1 cellular context compared by ENCODE assay signal in the genomic region with DNA sequence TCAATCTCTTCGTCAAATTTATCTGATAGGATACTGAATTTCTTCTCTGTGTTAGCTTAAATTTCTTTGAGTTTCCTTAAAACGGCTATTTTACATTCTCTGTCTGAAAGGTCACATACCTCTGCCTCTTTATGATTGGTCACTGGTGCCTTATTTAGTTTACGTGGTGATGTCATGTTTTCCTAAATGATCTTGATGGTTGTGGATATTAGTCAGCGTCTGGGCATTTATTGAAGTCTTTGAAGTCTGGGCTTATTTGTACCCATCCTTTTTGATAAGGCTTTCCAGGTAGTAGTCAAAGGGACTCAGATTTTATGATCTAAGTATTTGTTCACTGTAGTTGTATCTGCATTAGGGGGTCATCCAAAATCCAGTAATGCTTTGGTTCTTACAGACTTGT.
TF ChIP-seq lines count a peak whose summit lies in the region.

No MANE protein-coding gene starts in this region.

TF ChIP-seq in HCT116, 20 proteins besides CTCF, POLR2A, EP300 and RAD21 (continued from another document):
- TF ChIP-seq, protein P1, sequence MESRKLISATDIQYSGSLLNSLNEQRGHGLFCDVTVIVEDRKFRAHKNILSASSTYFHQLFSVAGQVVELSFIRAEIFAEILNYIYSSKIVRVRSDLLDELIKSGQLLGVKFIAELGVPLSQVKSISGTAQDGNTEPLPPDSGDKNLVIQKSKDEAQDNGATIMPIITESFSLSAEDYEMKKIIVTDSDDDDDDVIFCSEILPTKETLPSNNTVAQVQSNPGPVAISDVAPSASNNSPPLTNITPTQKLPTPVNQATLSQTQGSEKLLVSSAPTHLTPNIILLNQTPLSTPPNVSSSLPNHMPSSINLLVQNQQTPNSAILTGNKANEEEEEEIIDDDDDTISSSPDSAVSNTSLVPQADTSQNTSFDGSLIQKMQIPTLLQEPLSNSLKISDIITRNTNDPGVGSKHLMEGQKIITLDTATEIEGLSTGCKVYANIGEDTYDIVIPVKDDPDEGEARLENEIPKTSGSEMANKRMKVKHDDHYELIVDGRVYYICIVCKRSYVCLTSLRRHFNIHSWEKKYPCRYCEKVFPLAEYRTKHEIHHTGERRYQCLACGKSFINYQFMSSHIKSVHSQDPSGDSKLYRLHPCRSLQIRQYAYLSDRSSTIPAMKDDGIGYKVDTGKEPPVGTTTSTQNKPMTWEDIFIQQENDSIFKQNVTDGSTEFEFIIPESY (IDR thresholded peaks at IDR 0.05; ENCODE audit: extremely low read depth, insufficient replicate concordance, low read length) = no peak
- TF ChIP-seq ZFX (IDR thresholded peaks at IDR 0.05) = no peak
- TF ChIP-seq ATF3 (IDR thresholded peaks at IDR 0.05) = no peak
- no peak for TF ChIP-seq SP1 (IDR thresholded peaks at IDR 0.05; ENCODE audit: low read depth)
- no peak for TF ChIP-seq ELF1 (IDR thresholded peaks at IDR 0.05; ENCODE audit: borderline replicate concordance, low read depth)
- peak; percentile 35; the same call in 1 of the 2 replicates for TF ChIP-seq FOSL1 (IDR thresholded peaks at IDR 0.05; ENCODE audit: low read depth)
- TF ChIP-seq JUND (IDR thresholded peaks at IDR 0.05) = peak; percentile 25; the same call in 1 of the 2 replicates
- TF ChIP-seq YY1 (IDR thresholded peaks at IDR 0.05; ENCODE audit: extremely low read depth, insufficient replicate concordance, low read depth, low read length) = no peak
- TF ChIP-seq POLR2AphosphoS5 (IDR thresholded peaks at IDR 0.05; ENCODE audit: low read depth, low read length) = no peak
TF ChIP-seq in HCT116: peak in this region for 2.
